Comparison of ENCODE assay signal across 8 cellular contexts in the genomic region with DNA sequence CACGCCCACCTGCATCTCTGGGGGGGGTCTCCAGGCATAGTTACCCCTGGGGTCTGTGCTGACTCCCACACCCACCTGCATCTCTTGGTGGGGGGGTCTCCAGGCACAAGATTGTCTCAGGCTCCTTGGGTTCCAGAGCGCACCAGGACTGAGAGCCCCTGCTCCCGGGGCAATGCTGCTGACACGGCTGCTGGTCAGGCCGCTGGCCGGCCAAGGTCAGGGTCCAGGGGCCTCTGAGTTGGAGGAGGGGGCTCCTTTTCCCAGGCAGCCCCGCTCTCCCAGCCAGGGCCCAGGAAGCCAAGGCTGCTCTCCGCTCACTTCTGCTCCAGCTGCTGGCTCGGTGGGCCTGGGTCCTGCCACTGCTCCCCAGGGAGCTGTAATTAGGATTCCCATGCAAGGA.
DNase-seq lines count a peak whose midpoint lies in the region; ATAC-seq, FAIRE-seq and TF ChIP-seq lines count a peak whose summit lies in the region.
"Not testable (repeated sequence)": the region's sequence is repeated elsewhere in the genome, so short reads cannot be mapped to it uniquely, and the experiment has no call there.

No MANE protein-coding gene starts in this region.

- not testable (repeated sequence) for H3K9me3 ChIP-seq in endodermal cell (ENCODE audit: control insufficient read depth, low read length); kidney (ENCODE audit: control insufficient read depth in 1 of 2, low read length in 2 of 2); upper lobe of right lung

- CTCF ChIA-PET in WTC11 (lab: Charles Lee) = not testable (repeated sequence)

- intact Hi-C loops in kidney (cut with DNase I); upper lobe of right lung (cut with DNase I): not testable (repeated sequence)

- not testable (repeated sequence) for H3K9ac ChIP-seq in endodermal cell (ENCODE audit: extremely low read depth, low read length, poor library complexity, severe bottlenecking); kidney (ENCODE audit: low read length in 2 of 2)

- not testable (repeated sequence) for ATAC-seq in GM23338, WTC11, upper lobe of right lung

- not testable (repeated sequence) for H3K4me3 Mint-ChIP-seq in GM23338; WTC11; activated T-cell treated with anti-CD3 and anti-CD28 coated beads, Interleukin-2, amount 50 U/mL, for 24 hours; endodermal cell
- H3K4me3 Mint-ChIP-seq in glutamatergic neuron (ENCODE audit: unreplicated experiment) = peak overlapping the region; percentile 7

- not testable (repeated sequence) for H3F3A ChIP-seq in GM23338 (replicated peaks; ENCODE audit: low read depth)

- not testable (repeated sequence) for TF ChIP-seq CTCF in GM23338 (conservative IDR thresholded peaks at IDR 0.05; ENCODE audit: low read depth in 2 of 2); WTC11 (IDR thresholded peaks at IDR 0.05); endodermal cell (conservative IDR thresholded peaks at IDR 0.05); glutamatergic neuron (IDR thresholded peaks at IDR 0.05; ENCODE audit: partially characterized antibody, unreplicated experiment); kidney (IDR thresholded peaks at IDR 0.05; ENCODE audit: borderline replicate concordance, extremely low read depth, insufficient read depth); upper lobe of right lung (IDR thresholded peaks at IDR 0.05)

- H3K4me1 ChIP-seq in GM23338 (ENCODE audit: insufficient read depth); endodermal cell (ENCODE audit: control insufficient read depth, insufficient read depth, low read length); kidney (ENCODE audit: control insufficient read depth in 1 of 2, insufficient read depth in 1 of 2, low read depth in 1 of 2, low read length in 2 of 2); upper lobe of right lung: not testable (repeated sequence)

- POLR2A ChIA-PET in WTC11 (lab: Charles Lee) = not testable (repeated sequence)

- H3K36me3 Mint-ChIP-seq in GM23338 (ENCODE audit: low read depth); WTC11; activated T-cell treated with anti-CD3 and anti-CD28 coated beads, Interleukin-2, amount 50 U/mL, for 24 hours (ENCODE audit: low read depth); endodermal cell (ENCODE audit: low read depth); glutamatergic neuron (ENCODE audit: unreplicated experiment): not testable (repeated sequence)

- H3K4me1 Mint-ChIP-seq in GM23338 (peaks cover 21% of the 10 kb centered on the region), WTC11 (peaks cover 37% of the 10 kb centered on the region), endodermal cell (peaks cover 17% of the 10 kb centered on the region), glutamatergic neuron (ENCODE audit: low read depth, unreplicated experiment) (peaks cover 39% of the 10 kb centered on the region)
- H3K4me1 Mint-ChIP-seq in activated T-cell treated with anti-CD3 and anti-CD28 coated beads, Interleukin-2, amount 50 U/mL, for 24 hours (ENCODE audit: low read depth) = not testable (repeated sequence)

- H3K9me3 Mint-ChIP-seq in GM23338; WTC11; activated T-cell treated with anti-CD3 and anti-CD28 coated beads, Interleukin-2, amount 50 U/mL, for 24 hours; endodermal cell: not testable (repeated sequence)
- H3K9me3 Mint-ChIP-seq in glutamatergic neuron (ENCODE audit: unreplicated experiment) = peaks cover 12% of the 10 kb centered on the region

- not testable (repeated sequence) for H3K27ac Mint-ChIP-seq in GM23338; activated T-cell treated with anti-CD3 and anti-CD28 coated beads, Interleukin-2, amount 50 U/mL, for 24 hours; endodermal cell; glutamatergic neuron (ENCODE audit: unreplicated experiment)
- H3K27ac Mint-ChIP-seq in WTC11 = peak overlapping the region; percentile 21; the same call in 1 of the 2 replicates

- H3K4me3 ChIP-seq in GM23338; endodermal cell (ENCODE audit: low read length); kidney (ENCODE audit: low read length in 2 of 2); upper lobe of right lung: not testable (repeated sequence)

- 80 to 86% methylated on average over 1 to 9 of the region's 9 CpGs for WGBS in endodermal cell (ENCODE audit: insufficient coverage in 1 of 2, insufficient read length in 1 of 2), 2 experiments

- H2AFZ ChIP-seq in GM23338 = peak overlapping the region; percentile 59; the same call in 1 of the 2 replicates

- not testable (repeated sequence) for H3K36me3 ChIP-seq in GM23338 (ENCODE audit: insufficient read depth); endodermal cell (ENCODE audit: control insufficient read depth, insufficient read depth, low read length); kidney (ENCODE audit: control insufficient read depth in 1 of 2, insufficient read depth in 2 of 2, low read length in 2 of 2); upper lobe of right lung

- FAIRE-seq in kidney (lab: Jason Lieb, UNC) = not testable (repeated sequence)

- not testable (repeated sequence) for H3K27ac ChIP-seq in GM23338 (ENCODE audit: low read depth); endodermal cell (ENCODE audit: low read depth, low read length); kidney (ENCODE audit: low read depth in 2 of 2, low read length in 2 of 2); upper lobe of right lung

- DNase-seq in GM03348 (ENCODE audit: low spot score) (peak; percentile 0), endodermal cell (peak; percentile 45), kidney (peak; percentile 57), upper lobe of right lung (peak; percentile 57)
- DNase-seq in GM23338 (ENCODE audit: low spot score); WTC11 (ENCODE audit: low spot score); glutamatergic neuron: not testable (repeated sequence)
- peak; percentile 20 for DNase-seq in activated T-cell treated with anti-CD3 and anti-CD28 coated beads, Interleukin-2, amount 50 U/mL, for 24 hours

- H3K9me2 ChIP-seq in GM23338 (ENCODE audit: insufficient read depth) = not testable (repeated sequence)

- not testable (repeated sequence) for H3K27me3 ChIP-seq in GM23338 (ENCODE audit: insufficient read depth); endodermal cell (ENCODE audit: control insufficient read depth, insufficient read depth, low read length, poor library complexity, severe bottlenecking)
- peaks cover 15% of the 10 kb centered on the region for H3K27me3 ChIP-seq in upper lobe of right lung

- H4K20me1 ChIP-seq in GM23338 (replicated peaks; ENCODE audit: insufficient read depth) = not testable (repeated sequence)

- not testable (repeated sequence) for H3K27me3 Mint-ChIP-seq in GM23338 (ENCODE audit: insufficient read depth, low read depth, poor library complexity); WTC11 (ENCODE audit: low read depth); endodermal cell (ENCODE audit: insufficient read depth)
- H3K27me3 Mint-ChIP-seq in activated T-cell treated with anti-CD3 and anti-CD28 coated beads, Interleukin-2, amount 50 U/mL, for 24 hours = peaks cover 29% of the 10 kb centered on the region
- peaks cover 27% of the 10 kb centered on the region for H3K27me3 Mint-ChIP-seq in glutamatergic neuron (ENCODE audit: unreplicated experiment)

- not testable (repeated sequence) for H3K4me2 ChIP-seq in GM23338

- H3K79me2 ChIP-seq in GM23338 (replicated peaks; ENCODE audit: insufficient read depth) = not testable (repeated sequence)
